ENCODE assay signal across 17 cellular contexts in the genomic region with DNA sequence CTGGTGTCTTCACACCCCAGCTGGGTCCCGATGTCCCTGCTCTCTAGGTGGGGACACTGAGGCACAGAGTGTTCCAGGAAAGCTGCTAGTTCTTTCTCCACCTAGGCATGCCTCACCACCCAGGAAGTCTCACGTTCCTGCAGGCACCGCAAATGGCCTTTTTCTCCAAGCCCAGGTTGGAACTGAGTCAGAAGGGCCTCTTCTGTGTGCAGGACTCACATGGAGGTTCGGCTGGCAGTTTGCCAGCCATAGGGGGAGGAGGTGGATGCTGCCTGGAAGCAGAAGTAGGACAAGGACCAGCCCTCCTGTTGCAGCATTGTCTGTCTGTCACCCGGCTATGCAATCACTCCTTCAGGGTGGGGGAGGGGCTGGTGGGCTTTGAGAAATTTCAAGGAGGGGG.
DNase-seq lines count a peak whose midpoint lies in the region; ATAC-seq, FAIRE-seq and TF ChIP-seq lines count a peak whose summit lies in the region.
"Had no signal": no experiment of that assay in that cellular context is flagged by ENCODE, and none has a peak within 500 bp of the region (broad histone marks: within the 10 kb centered on the region; RNA-seq: fewer than 3 reads in every experiment).

No MANE protein-coding gene starts in this region.

- H4K8ac ChIP-seq in mesenchymal stem cell (ENCODE audit: low read length): no peak overlapping the region

- in situ Hi-C loops in K562 (cut with MboI): no loop called here

- H3K4me3 ChIP-seq in K562: no peak overlapping the region
- H3K4me3 ChIP-seq in thyroid gland (replicated peaks in 1 of 3): no peak overlapping the region
- H3K4me3 ChIP-seq in mesenchymal stem cell (ENCODE audit: insufficient read depth in 1 of 2, low read depth in 1 of 2, low read length in 2 of 2): no peak overlapping the region
- H3K4me3 ChIP-seq in uterus: no peak overlapping the region
- H3K4me3 ChIP-seq: smooth muscle cell had no signal

- 0% methylated on average over 4 of the region's 5 CpGs for WGBS in K562 (ENCODE audit: insufficient coverage, low coverage, missing lambda C conversion rate)
- 12% methylated on average over 5 of the region's 5 CpGs for WGBS in thyroid gland, 2 donors
- 73% methylated on average over 5 of the region's 5 CpGs for WGBS in mesenchymal stem cell

- intact Hi-C loops in K562 (cut with micrococcal nuclease): loop anchor here (10.0 kb wide), 1 partner anchor 183 kb away; no protein-coding TSS in a partner anchor
- intact Hi-C loops in thyroid gland (cut with DNase I): no loop called here
- intact Hi-C loops in uterus (cut with DNase I; ENCODE audit: low total_unique reads): no loop called here

- no peak overlapping the region for H2BK15ac ChIP-seq in mesenchymal stem cell (ENCODE audit: low read depth, poor library complexity, severe bottlenecking)

- no peak overlapping the region for H2BK5ac ChIP-seq in mesenchymal stem cell (ENCODE audit: low read depth, low read length, poor library complexity, severe bottlenecking)

- no peak overlapping the region for H3K18ac ChIP-seq in mesenchymal stem cell (ENCODE audit: low read depth in 1 of 2, low read length in 2 of 2)

- CTCF ChIA-PET in K562 (lab: Yijun Ruan, JAX; ENCODE audit: low intra/inter-chr PET ratio): no interaction called here

- no peak for TF ChIP-seq EP300 in K562 (IDR thresholded peaks at IDR 0.05; ENCODE audit: low read length)

- H3K27me3 ChIP-seq in K562 (ENCODE audit: control insufficient read depth in 2 of 2, insufficient read depth in 2 of 2, low read length in 2 of 2) (peaks cover 19 to 68% of the 10 kb centered on the region in 2 experiments), thyroid gland (no peaks in the 10 kb centered on the region), mesenchymal stem cell (ENCODE audit: control insufficient read depth in 1 of 2, insufficient read depth in 1 of 2, low read length in 2 of 2) (peaks cover 3 to 26% of the 10 kb centered on the region in 2 experiments), uterus (no peaks in the 10 kb centered on the region)

- H3K4me2 ChIP-seq in K562 (ENCODE audit: insufficient read depth, low read length): no peak overlapping the region
- H3K4me2 ChIP-seq in mesenchymal stem cell (ENCODE audit: low read length, poor library complexity, severe bottlenecking): no peak overlapping the region
- H3K4me2 ChIP-seq: smooth muscle cell had no signal

- no peak overlapping the region for H2AK5ac ChIP-seq in mesenchymal stem cell (ENCODE audit: low read length, severe bottlenecking)

- H4K91ac ChIP-seq in mesenchymal stem cell (ENCODE audit: low read length): no peak overlapping the region

- POLR2A ChIA-PET in K562 (lab: Yijun Ruan, JAX): interaction anchor here (0.6 kb wide), 1 partner anchor 419 kb away, joined by 4 read pairs; no protein-coding TSS in a partner anchor

- TF ChIP-seq POLR2A in K562 (conservative IDR thresholded peaks at IDR 0.05) (no peak), thyroid gland (IDR thresholded peaks at IDR 0.05) (no peak), uterus (IDR thresholded peaks at IDR 0.05) (no peak)

- no peak overlapping the region for H3K9ac ChIP-seq in K562 (ENCODE audit: insufficient read depth in 1 of 2, low read depth in 2 of 2, low read length in 2 of 2)
- H3K9ac ChIP-seq in mesenchymal stem cell (ENCODE audit: low read length): no peak overlapping the region
- H3K9ac ChIP-seq: parathyroid adenoma had no signal

- no peak overlapping the region for H3K4ac ChIP-seq in mesenchymal stem cell (ENCODE audit: low read depth in 1 of 2, low read length in 2 of 2)

- TF ChIP-seq RAD21 in K562 (CRISPR knock-in tag; conservative IDR thresholded peaks at IDR 0.05 in 1 of 2, IDR thresholded peaks at IDR 0.05 in 1 of 2): no peak

- TF ChIP-seq CTCF in K562 (IDR thresholded peaks at IDR 0.05 in 2 of 3, conservative IDR thresholded peaks at IDR 0.05 in 1 of 3; ENCODE audit: insufficient read depth in 2 of 3, low read depth in 1 of 3, low read length in 3 of 3): no peak
- TF ChIP-seq CTCF in thyroid gland (IDR thresholded peaks at IDR 0.05): no peak
- no peak for TF ChIP-seq CTCF in uterus (IDR thresholded peaks at IDR 0.05)

- FAIRE-seq in K562 (lab: Jason Lieb, UNC): no peak
- FAIRE-seq: D721Med, kidney had no signal

- H3K4me1 ChIP-seq in K562 (replicated peaks in 1 of 2; ENCODE audit: control insufficient read depth in 2 of 2, insufficient read depth in 2 of 2, low read length in 2 of 2) (no peaks in the 10 kb centered on the region), thyroid gland (peaks cover 11 to 12% of the 10 kb centered on the region in 2 donors), mesenchymal stem cell (ENCODE audit: control insufficient read depth, insufficient read depth, low read depth, low read length) (peaks cover 2% of the 10 kb centered on the region), uterus (no peaks in the 10 kb centered on the region)
- H3K4me1 ChIP-seq: parathyroid adenoma had no signal

- DNase-seq in NCI-H748 (lab: John Stamatoyannopoulos, UW; ENCODE audit: unreplicated experiment) (peak; percentile 25), NCI-H748 treated with DMSO at 0.1 percent for 48 hours (lab: John Stamatoyannopoulos, UW) (no peak), NOMO-1 (lab: John Stamatoyannopoulos, UW; ENCODE audit: unreplicated experiment in 2 of 2) (peak; percentile 72 to 80), K562 (ENCODE audit: extremely low read depth in 1 of 4, low spot score in 3 of 4) (peak in 1 of 4 experiments; percentile 14), thyroid gland (peak; percentile 91 to 93), mesenchymal stem cell (no peak), uterus (no peak), HUDEP-2 (lab: John Stamatoyannopoulos, UW; ENCODE audit: unreplicated experiment in 76 of 76) (no peak)
- DNase-seq: ACHN; activated gamma-delta T cell treated with Interleukin-2 at 50 U/mL for 16 hours; effector CD8-positive, alpha-beta T cell; H9; kidney; SHP77 treated with DMSO at 0.1 percent for 48 hours had no signal

- H2AFZ ChIP-seq in K562 (ENCODE audit: low read depth, low read length) (no peak overlapping the region), mesenchymal stem cell (ENCODE audit: low read depth, low read length) (no peak overlapping the region)
- H2AFZ ChIP-seq: parathyroid adenoma had no signal

- H3K79me1 ChIP-seq in mesenchymal stem cell (replicated peaks; ENCODE audit: low read length, poor library complexity, severe bottlenecking): no peaks in the 10 kb centered on the region

- 0 out of 3 replicates have a peak, but pooled peaks have one; percentile 27 for ATAC-seq in K562

- H2BK12ac ChIP-seq in mesenchymal stem cell (ENCODE audit: low read length in 2 of 2): no peak overlapping the region

- no TSS peak for BruUV-seq in K562 (replicated peaks; lab: Mats Ljungman, UMichigan)

- H3K23ac ChIP-seq in mesenchymal stem cell (ENCODE audit: low read length in 2 of 2): no peak overlapping the region

- no peak overlapping the region for H3K14ac ChIP-seq in mesenchymal stem cell (ENCODE audit: low read length in 2 of 2)

- H3K79me2 ChIP-seq in K562 (ENCODE audit: control insufficient read depth, insufficient read depth, low read length): no peaks in the 10 kb centered on the region
- H3K79me2 ChIP-seq: parathyroid adenoma had no signal

- H2BK120ac ChIP-seq in mesenchymal stem cell (ENCODE audit: low read depth, low read length): no peak overlapping the region

- H3K9me1 ChIP-seq in K562 (ENCODE audit: control insufficient read depth, insufficient read depth, low read length): no peaks in the 10 kb centered on the region

- H3K36me3 ChIP-seq in K562 (ENCODE audit: control insufficient read depth, insufficient read depth, low read length) (no peaks in the 10 kb centered on the region), thyroid gland (no peaks in the 10 kb centered on the region), mesenchymal stem cell (ENCODE audit: control insufficient read depth in 1 of 2, insufficient read depth in 2 of 2, low read depth in 1 of 2, low read length in 2 of 2) (no peaks in the 10 kb centered on the region), uterus (no peaks in the 10 kb centered on the region)

- H3K27ac ChIP-seq in K562 (ENCODE audit: extremely low read depth, low read depth, low read length): no peak overlapping the region
- peak overlapping the region in 1 of 3 donors; percentile 29 for H3K27ac ChIP-seq in thyroid gland
- no peak overlapping the region for H3K27ac ChIP-seq in mesenchymal stem cell (ENCODE audit: low read length, poor library complexity, severe bottlenecking)
- no peak overlapping the region for H3K27ac ChIP-seq in uterus
- H3K27ac ChIP-seq: parathyroid adenoma had no signal

- H3K9me3 ChIP-seq in K562 (replicated peaks; ENCODE audit: control insufficient read depth, insufficient read depth, low read depth, low read length): no peaks in the 10 kb centered on the region
- H3K9me3 ChIP-seq in thyroid gland: no peaks in the 10 kb centered on the region
- peaks cover 10% of the 10 kb centered on the region for H3K9me3 ChIP-seq in mesenchymal stem cell (ENCODE audit: control insufficient read depth, low read length)
- H3K9me3 ChIP-seq in uterus: no peaks in the 10 kb centered on the region

- 0 out of 2 replicates have a peak, but pooled peaks cover 3% of the 10 kb centered on the region for H4K20me1 ChIP-seq in K562 (replicated peaks; ENCODE audit: control insufficient read depth, insufficient read depth, low read length)

TF ChIP-seq in K562, 482 proteins besides CTCF, POLR2A, EP300 and RAD21:
- TF ChIP-seq JUNB (CRISPR knock-in tag; conservative IDR thresholded peaks at IDR 0.05) (no peak), NFIC (IDR thresholded peaks at IDR 0.05) (peak; percentile 81)
TF ChIP-seq in K562: peak in this region for 1.

Comparison
In these comparisons a context has a peak if more than half of its experiments do, and no peak if none do; other contexts are left out.
1. DNase-seq: peak in NCI-H748 (single experiment), NOMO-1 (2 of 2) and thyroid gland (2 of 2); none in NCI-H748 treated with DMSO at 0.1 percent for 48 hours (single experiment), mesenchymal stem cell (single experiment), uterus (0 of 2) and HUDEP-2 (0 of 76).